8 cellular contexts compared by ENCODE assay signal in the genomic region with DNA sequence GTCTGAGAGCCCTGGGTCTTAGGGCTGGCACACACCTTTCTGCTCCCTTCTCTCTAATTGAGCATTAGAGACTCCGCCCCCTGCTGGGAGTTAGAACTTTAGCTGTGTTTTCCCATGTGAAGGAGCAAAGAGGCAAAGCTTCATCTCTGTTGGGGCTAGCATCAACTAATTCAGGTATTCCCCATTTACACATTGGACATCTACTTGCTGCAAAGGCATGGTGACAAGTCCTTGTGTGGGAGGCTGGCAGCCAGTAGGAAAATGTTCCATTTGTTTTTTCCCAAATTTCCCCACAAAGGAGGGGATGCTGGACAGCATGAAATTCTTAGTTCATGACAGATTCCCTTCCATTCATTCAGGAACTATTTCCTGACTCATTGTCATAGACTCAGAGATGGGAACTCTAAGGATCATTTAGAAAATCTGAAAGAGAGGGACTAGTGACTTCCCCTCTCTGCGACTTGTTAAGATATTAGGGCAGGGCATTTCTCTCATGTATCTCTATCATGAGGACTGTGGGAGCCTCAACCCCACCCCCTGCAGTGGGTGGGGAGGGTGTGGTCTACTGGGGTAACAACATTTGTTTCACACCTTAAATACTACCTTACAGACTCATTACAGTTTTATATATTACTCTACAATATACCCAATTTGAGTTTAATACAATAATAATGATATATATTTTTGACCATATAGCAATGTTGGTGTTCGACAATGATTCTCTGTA. TPM values are rescaled to one million over a fixed set of nuclear protein-coding genes. Genes with fewer than 3 reads are reported as not detected.
A peak's percentile ranks its signal among the peaks of the same experiment; 100 is the strongest.
DNase-seq lines count a peak whose midpoint lies in the region; ATAC-seq, FAIRE-seq and TF ChIP-seq lines count a peak whose summit lies in the region.

No MANE protein-coding gene starts in this region.

- BruUV-seq in K562 (replicated peaks; lab: Mats Ljungman, UMichigan): no TSS peak

- H3K36me3 ChIP-seq in CD8-positive, alpha-beta memory T cell (ENCODE audit: insufficient read depth, low read length): no peaks in the 10 kb centered on the region
- no peaks in the 10 kb centered on the region for H3K36me3 ChIP-seq in K562 (ENCODE audit: control insufficient read depth, insufficient read depth, low read length)

- H3K27me3 Mint-ChIP-seq in CD8-positive, alpha-beta memory T cell: peaks cover 0 to 2% of the 10 kb centered on the region in 2 donors
- no peaks in the 10 kb centered on the region for H3K27me3 Mint-ChIP-seq in natural killer cell treated with Interleukin-12 subunit alpha and Interleukin-12 subunit beta and Interleukin-15 and Interleukin-18, amount 100 ng/mL, for 72 hours

- CTCF ChIA-PET in CD8-positive, alpha-beta memory T cell (lab: Charles Lee): interaction anchor here (2.0 kb wide), 1 partner anchor 20 kb away, joined by 7 read pairs; no protein-coding TSS in a partner anchor
- CTCF ChIA-PET in K562 (lab: Yijun Ruan, JAX; ENCODE audit: low intra/inter-chr PET ratio): interaction anchor here (0.7 kb wide), 1 partner anchor 144 kb away, joined by 6 read pairs; no protein-coding TSS in a partner anchor

- H3K9me1 ChIP-seq in K562 (ENCODE audit: control insufficient read depth, insufficient read depth, low read length): no peaks in the 10 kb centered on the region

- no peak for TF ChIP-seq POLR2A in NB4 (IDR thresholded peaks at IDR 0.05; ENCODE audit: extremely low read depth, insufficient read length)
- no peak for TF ChIP-seq POLR2A in K562 (conservative IDR thresholded peaks at IDR 0.05)

- peak overlapping the region; percentile 40 for H3K27ac ChIP-seq in CD8-positive, alpha-beta memory T cell (ENCODE audit: low read depth, low read length)
- H3K27ac ChIP-seq in K562 (ENCODE audit: extremely low read depth, low read depth, low read length): no peak overlapping the region

- DNase-seq in CD8-positive, alpha-beta memory T cell: peak in 2 of 5 donors; percentile 55 to 68
- DNase-seq in NB4 (ENCODE audit: low read depth) (no peak), K562 (ENCODE audit: extremely low read depth in 1 of 4, low spot score in 3 of 4) (peak; percentile 19 to 43 (median 24)), T-helper 9 cell (no peak), DMS53 treated with DMSO at 0.1 percent for 48 hours (lab: John Stamatoyannopoulos, UW; ENCODE audit: unreplicated experiment) (no peak)
- no peak for DNase-seq in natural killer cell treated with Interleukin-12 subunit alpha and Interleukin-12 subunit beta and Interleukin-15 and Interleukin-18, amount 100 ng/mL, for 72 hours (ENCODE audit: low spot score)

- TF ChIP-seq EP300 in K562 (IDR thresholded peaks at IDR 0.05; ENCODE audit: low read length): no peak

- no peaks in the 10 kb centered on the region for H3K79me2 ChIP-seq in K562 (ENCODE audit: control insufficient read depth, insufficient read depth, low read length)

- ATAC-seq in K562 (peak; percentile 63; the same call in 1 of the 3 replicates), GM21717 (IDR thresholded peaks at IDR 0.05; ENCODE audit: unreplicated experiment) (no peak), GM18867 (IDR thresholded peaks at IDR 0.05; ENCODE audit: unreplicated experiment) (no peak)
- no peak for ATAC-seq in natural killer cell treated with Interleukin-12 subunit alpha and Interleukin-12 subunit beta and Interleukin-15 and Interleukin-18, amount 100 ng/mL, for 72 hours

- intact Hi-C loops in K562 (cut with micrococcal nuclease): loop anchor here (1.0 to 5.0 kb wide), 2 partner anchors 145 to 216 kb away; no protein-coding TSS in a partner anchor

- H3K4me1 ChIP-seq in CD8-positive, alpha-beta memory T cell (ENCODE audit: insufficient read depth, low read length): peaks cover 70% of the 10 kb centered on the region
- peaks cover 0 to 13% of the 10 kb centered on the region in 2 experiments; a peak in 2 of 5 replicates for H3K4me1 ChIP-seq in K562 (replicated peaks in 1 of 2; ENCODE audit: control insufficient read depth in 2 of 2, insufficient read depth in 2 of 2, low read length in 2 of 2)

- no peak overlapping the region for H3K4me2 ChIP-seq in K562 (ENCODE audit: insufficient read depth, low read length)

- H3K4me1 Mint-ChIP-seq in CD8-positive, alpha-beta memory T cell: peaks cover 76 to 81% (median 78%) of the 10 kb centered on the region in 3 donors
- peaks cover 71 to 80% of the 10 kb centered on the region in 2 donors for H3K4me1 Mint-ChIP-seq in natural killer cell treated with Interleukin-12 subunit alpha and Interleukin-12 subunit beta and Interleukin-15 and Interleukin-18, amount 100 ng/mL, for 72 hours (ENCODE audit: low read depth in 2 of 2)

- peak overlapping the region; percentile 91 to 97 (median 95) for H3K4me3 Mint-ChIP-seq in CD8-positive, alpha-beta memory T cell
- H3K4me3 Mint-ChIP-seq in natural killer cell treated with Interleukin-12 subunit alpha and Interleukin-12 subunit beta and Interleukin-15 and Interleukin-18, amount 100 ng/mL, for 72 hours: peak overlapping the region; percentile 99

- no peak overlapping the region for H2AFZ ChIP-seq in K562 (ENCODE audit: low read depth, low read length)

- in situ Hi-C loops in K562 (cut with MboI): no loop called here

- H3K27me3 ChIP-seq in CD8-positive, alpha-beta memory T cell (ENCODE audit: insufficient read depth, low read length, poor library complexity, severe bottlenecking): no peaks in the 10 kb centered on the region
- H3K27me3 ChIP-seq in K562 (ENCODE audit: control insufficient read depth in 2 of 2, insufficient read depth in 2 of 2, low read length in 2 of 2): peaks cover 13 to 36% of the 10 kb centered on the region in 2 experiments

- H3K27ac Mint-ChIP-seq in CD8-positive, alpha-beta memory T cell: peak overlapping the region; percentile 86 to 98 (median 96)
- peak overlapping the region; percentile 97 for H3K27ac Mint-ChIP-seq in natural killer cell treated with Interleukin-12 subunit alpha and Interleukin-12 subunit beta and Interleukin-15 and Interleukin-18, amount 100 ng/mL, for 72 hours

- peak; percentile 32 for FAIRE-seq in K562 (lab: Jason Lieb, UNC)

- peak overlapping the region; percentile 62 for H3K4me3 ChIP-seq in CD8-positive, alpha-beta memory T cell (ENCODE audit: low read length)
- peak overlapping the region; percentile 43 for H3K4me3 ChIP-seq in NB4 (ENCODE audit: low read depth, low read length)
- H3K4me3 ChIP-seq in K562: no peak overlapping the region

- 0% methylated on average over 3 of the region's 3 CpGs for WGBS in K562 (ENCODE audit: insufficient coverage, low coverage, missing lambda C conversion rate)

- H3K9ac ChIP-seq in K562 (ENCODE audit: insufficient read depth in 1 of 2, low read depth in 2 of 2, low read length in 2 of 2): no peak overlapping the region

- no peaks in the 10 kb centered on the region for H3K9me3 Mint-ChIP-seq in CD8-positive, alpha-beta memory T cell
- H3K9me3 Mint-ChIP-seq in natural killer cell treated with Interleukin-12 subunit alpha and Interleukin-12 subunit beta and Interleukin-15 and Interleukin-18, amount 100 ng/mL, for 72 hours: peaks cover 2% of the 10 kb centered on the region

- H3K9me3 ChIP-seq in CD8-positive, alpha-beta memory T cell (ENCODE audit: low read length): no peaks in the 10 kb centered on the region
- no peaks in the 10 kb centered on the region for H3K9me3 ChIP-seq in K562 (replicated peaks; ENCODE audit: control insufficient read depth, insufficient read depth, low read depth, low read length)

- POLR2A ChIA-PET in CD8-positive, alpha-beta memory T cell (lab: Charles Lee): interaction anchor here (0.9 kb wide), 1 partner anchor 23 kb away, joined by 4 read pairs; no protein-coding TSS in a partner anchor
- POLR2A ChIA-PET in K562 (lab: Yijun Ruan, JAX): interaction anchor here (0.6 kb wide), 1 partner anchor 243 kb away, joined by 3 read pairs; no protein-coding TSS in a partner anchor

- H4K20me1 ChIP-seq in K562 (replicated peaks; ENCODE audit: control insufficient read depth, insufficient read depth, low read length): no peaks in the 10 kb centered on the region; the same call in 1 of the 2 replicates

- TF ChIP-seq CTCF in NB4 (IDR thresholded peaks at IDR 0.05; ENCODE audit: low read depth, low read length): no peak
- peak; percentile 27 to 52 (median 29); a peak in 2 of 6 replicates for TF ChIP-seq CTCF in K562 (IDR thresholded peaks at IDR 0.05 in 2 of 3, conservative IDR thresholded peaks at IDR 0.05 in 1 of 3; ENCODE audit: insufficient read depth in 2 of 3, low read depth in 1 of 3, low read length in 3 of 3)

- TF ChIP-seq RAD21 in K562 (CRISPR knock-in tag; conservative IDR thresholded peaks at IDR 0.05 in 1 of 2, IDR thresholded peaks at IDR 0.05 in 1 of 2): peak; percentile 38 to 59

- peaks cover 6 to 79% (median 7%) of the 10 kb centered on the region in 3 donors for H3K36me3 Mint-ChIP-seq in CD8-positive, alpha-beta memory T cell
- H3K36me3 Mint-ChIP-seq in natural killer cell treated with Interleukin-12 subunit alpha and Interleukin-12 subunit beta and Interleukin-15 and Interleukin-18, amount 100 ng/mL, for 72 hours: peaks cover 35% of the 10 kb centered on the region

TF ChIP-seq in K562, 482 proteins besides CTCF, POLR2A, EP300 and RAD21:
- 0 out of 2 replicates have a peak, but pooled peaks have one; percentile 23 for TF ChIP-seq SMC3 (conservative IDR thresholded peaks at IDR 0.05; ENCODE audit: insufficient read depth, low read depth, low read length)
- TF ChIP-seq ZBTB1 (CRISPR knock-in tag; IDR thresholded peaks at IDR 0.05; ENCODE audit: borderline replicate concordance, low read depth): no peak

RNA-seq across cellular contexts. Expression of gene CD44, which starts 3.7 kb away (rescaled TPM):
- 100 to 1,000 TPM; 510 to 534 TPM for total RNA-seq in CD8-positive, alpha-beta memory T cell
- polyA plus RNA-seq in CD8-positive, alpha-beta memory T cell: 338 TPM
- total RNA-seq in K562 (2011; cell fraction: chromatin; rRNA removed; ENCODE audit: low replicate concordance): 7.9 and 17.7 TPM in 2 replicates
- total RNA-seq in K562 (2011; cell fraction: nucleolus; rRNA removed): 7.2 and 18.2 TPM in 2 replicates
- total RNA-seq in K562 (2011; cell fraction: nucleoplasm; rRNA removed): 10.5 and 17.1 TPM in 2 replicates
- 2.3 and 2.6 TPM in 2 replicates for total RNA-seq in K562 (2014; rRNA removed)
- 3.0 and 5.2 TPM in 2 replicates for total RNA-seq in K562 (2014; rRNA removed; fragmentation: Illumina TruSeq; extraction: Trizol)
- total RNA-seq in K562 (2015; rRNA removed; fragmentation: Illumina TruSeq; extraction: Trizol): 2.6 and 3.2 TPM in 2 replicates
- 9.5 and 11.1 TPM in 2 replicates for total RNA-seq in K562 (2021)
- polyA plus RNA-seq in K562 (2011; rRNA removed): 13.9 and 47.0 TPM in 2 replicates
- 23.2 and 51.1 TPM in 2 replicates for polyA plus RNA-seq in K562 (2011; cell fraction: cytosol; rRNA removed)
- 19.8 and 40.4 TPM in 2 replicates for polyA plus RNA-seq in K562 (2011; cell fraction: nucleus; rRNA removed)
- polyA plus RNA-seq in K562 (2012): 8.0 and 8.3 TPM in 2 replicates
- 7.7 TPM in 2 replicates for polyA plus RNA-seq in K562 (2014; fragmentation: Illumina TruSeq; extraction: Trizol)
- polyA plus RNA-seq in K562 (2014; fragmentation: Nextera tagmentation; extraction: Ambion mirVana): 1 to 10 TPM; 1.2 to 1.8 TPM
- polyA plus RNA-seq in K562 (2014; rRNA removed): 2.5 and 5.0 TPM in 2 replicates
- polyA minus RNA-seq in K562 (2011; rRNA and poly(A)+ RNA removed): 26.3 and 51.8 TPM in 2 replicates
- polyA minus RNA-seq in K562 (2011; cell fraction: cytosol; rRNA and poly(A)+ RNA removed): 10.5 and 22.8 TPM in 2 replicates
- polyA minus RNA-seq in K562 (2011; cell fraction: nucleus; rRNA and poly(A)+ RNA removed): 14.8 and 35.9 TPM in 2 replicates
- 100 to 1,000 TPM; 698 to 736 TPM for total RNA-seq in natural killer cell treated with Interleukin-12 subunit alpha and Interleukin-12 subunit beta and Interleukin-15 and Interleukin-18, amount 100 ng/mL, for 72 hours

Comparison
In these comparisons a context has a peak if more than half of its experiments do, and no peak if none do; other contexts are left out.
1. DNase-seq: peak in K562 (4 of 4); none in NB4 (single experiment), natural killer cell treated with Interleukin-12 subunit alpha and Interleukin-12 subunit beta and Interleukin-15 and Interleukin-18, amount 100 ng/mL, for 72 hours (single experiment), T-helper 9 cell (single experiment) and DMS53 treated with DMSO at 0.1 percent for 48 hours (single experiment).
2. RNA of gene CD44, which starts 3.7 kb away (total RNA-seq): 698 to 736 TPM in natural killer cell treated with Interleukin-12 subunit alpha and Interleukin-12 subunit beta and Interleukin-15 and Interleukin-18, amount 100 ng/mL, for 72 hours and 510 to 534 TPM in CD8-positive, alpha-beta memory T cell; 2.3 to 18.2 TPM in K562; every median in the first group is over 10 times any median in the second.